Comparison of ENCODE assay signal across 2 cellular contexts in the genomic region with DNA sequence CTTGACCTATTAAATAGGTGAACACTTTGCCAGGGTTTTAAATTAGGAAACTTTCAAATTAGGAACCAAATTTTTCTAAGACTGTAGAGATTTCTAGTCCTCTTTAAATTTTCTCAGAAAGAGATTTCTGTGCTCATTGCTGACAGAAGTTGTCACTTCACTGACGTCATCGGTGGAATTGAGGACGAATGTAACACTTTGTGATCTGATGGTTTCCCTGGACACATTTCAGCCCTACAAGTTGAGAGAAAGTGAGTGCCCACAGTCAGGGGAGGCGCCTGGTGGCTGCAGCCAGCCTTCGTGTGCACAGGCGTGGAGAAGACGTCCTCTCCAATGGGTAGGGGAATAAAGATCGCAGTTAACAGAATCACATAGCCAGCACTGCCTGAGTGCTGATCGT.
TF ChIP-seq lines count a peak whose summit lies in the region.

No MANE protein-coding gene starts in this region.

TF ChIP-seq in A549, 52 proteins besides CTCF, POLR2A, EP300 and RAD21 (continued from another document):
- TF ChIP-seq, protein P1, sequence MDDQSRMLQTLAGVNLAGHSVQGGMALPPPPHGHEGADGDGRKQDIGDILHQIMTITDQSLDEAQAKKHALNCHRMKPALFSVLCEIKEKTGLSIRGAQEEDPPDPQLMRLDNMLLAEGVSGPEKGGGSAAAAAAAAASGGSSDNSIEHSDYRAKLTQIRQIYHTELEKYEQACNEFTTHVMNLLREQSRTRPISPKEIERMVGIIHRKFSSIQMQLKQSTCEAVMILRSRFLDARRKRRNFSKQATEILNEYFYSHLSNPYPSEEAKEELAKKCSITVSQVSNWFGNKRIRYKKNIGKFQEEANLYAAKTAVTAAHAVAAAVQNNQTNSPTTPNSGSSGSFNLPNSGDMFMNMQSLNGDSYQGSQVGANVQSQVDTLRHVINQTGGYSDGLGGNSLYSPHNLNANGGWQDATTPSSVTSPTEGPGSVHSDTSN (IDR thresholded peaks at IDR 0.05): no peak
- TF ChIP-seq CBX8 (IDR thresholded peaks at IDR 0.05): no peak
- TF ChIP-seq HEYL (CRISPR knock-in tag; IDR thresholded peaks at IDR 0.05): no peak
- TF ChIP-seq, protein P2, sequence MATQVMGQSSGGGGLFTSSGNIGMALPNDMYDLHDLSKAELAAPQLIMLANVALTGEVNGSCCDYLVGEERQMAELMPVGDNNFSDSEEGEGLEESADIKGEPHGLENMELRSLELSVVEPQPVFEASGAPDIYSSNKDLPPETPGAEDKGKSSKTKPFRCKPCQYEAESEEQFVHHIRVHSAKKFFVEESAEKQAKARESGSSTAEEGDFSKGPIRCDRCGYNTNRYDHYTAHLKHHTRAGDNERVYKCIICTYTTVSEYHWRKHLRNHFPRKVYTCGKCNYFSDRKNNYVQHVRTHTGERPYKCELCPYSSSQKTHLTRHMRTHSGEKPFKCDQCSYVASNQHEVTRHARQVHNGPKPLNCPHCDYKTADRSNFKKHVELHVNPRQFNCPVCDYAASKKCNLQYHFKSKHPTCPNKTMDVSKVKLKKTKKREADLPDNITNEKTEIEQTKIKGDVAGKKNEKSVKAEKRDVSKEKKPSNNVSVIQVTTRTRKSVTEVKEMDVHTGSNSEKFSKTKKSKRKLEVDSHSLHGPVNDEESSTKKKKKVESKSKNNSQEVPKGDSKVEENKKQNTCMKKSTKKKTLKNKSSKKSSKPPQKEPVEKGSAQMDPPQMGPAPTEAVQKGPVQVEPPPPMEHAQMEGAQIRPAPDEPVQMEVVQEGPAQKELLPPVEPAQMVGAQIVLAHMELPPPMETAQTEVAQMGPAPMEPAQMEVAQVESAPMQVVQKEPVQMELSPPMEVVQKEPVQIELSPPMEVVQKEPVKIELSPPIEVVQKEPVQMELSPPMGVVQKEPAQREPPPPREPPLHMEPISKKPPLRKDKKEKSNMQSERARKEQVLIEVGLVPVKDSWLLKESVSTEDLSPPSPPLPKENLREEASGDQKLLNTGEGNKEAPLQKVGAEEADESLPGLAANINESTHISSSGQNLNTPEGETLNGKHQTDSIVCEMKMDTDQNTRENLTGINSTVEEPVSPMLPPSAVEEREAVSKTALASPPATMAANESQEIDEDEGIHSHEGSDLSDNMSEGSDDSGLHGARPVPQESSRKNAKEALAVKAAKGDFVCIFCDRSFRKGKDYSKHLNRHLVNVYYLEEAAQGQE (IDR thresholded peaks at IDR 0.05): no peak
- TF ChIP-seq, protein P3, sequence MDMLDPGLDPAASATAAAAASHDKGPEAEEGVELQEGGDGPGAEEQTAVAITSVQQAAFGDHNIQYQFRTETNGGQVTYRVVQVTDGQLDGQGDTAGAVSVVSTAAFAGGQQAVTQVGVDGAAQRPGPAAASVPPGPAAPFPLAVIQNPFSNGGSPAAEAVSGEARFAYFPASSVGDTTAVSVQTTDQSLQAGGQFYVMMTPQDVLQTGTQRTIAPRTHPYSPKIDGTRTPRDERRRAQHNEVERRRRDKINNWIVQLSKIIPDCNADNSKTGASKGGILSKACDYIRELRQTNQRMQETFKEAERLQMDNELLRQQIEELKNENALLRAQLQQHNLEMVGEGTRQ (IDR thresholded peaks at IDR 0.05): no peak
- TF ChIP-seq RCOR1 (IDR thresholded peaks at IDR 0.05; ENCODE audit: low read depth, low read length): no peak
- no peak for TF ChIP-seq KDM1A (IDR thresholded peaks at IDR 0.05; ENCODE audit: low read depth)
- TF ChIP-seq ZNF302 (CRISPR knock-in tag; IDR thresholded peaks at IDR 0.05): no peak
- TF ChIP-seq GATA3 (IDR thresholded peaks at IDR 0.05; ENCODE audit: borderline replicate concordance): no peak

TF ChIP-seq in HEK293, 187 proteins besides CTCF, POLR2A, EP300 and RAD21 (continued from another document):
- TF ChIP-seq, protein P4, sequence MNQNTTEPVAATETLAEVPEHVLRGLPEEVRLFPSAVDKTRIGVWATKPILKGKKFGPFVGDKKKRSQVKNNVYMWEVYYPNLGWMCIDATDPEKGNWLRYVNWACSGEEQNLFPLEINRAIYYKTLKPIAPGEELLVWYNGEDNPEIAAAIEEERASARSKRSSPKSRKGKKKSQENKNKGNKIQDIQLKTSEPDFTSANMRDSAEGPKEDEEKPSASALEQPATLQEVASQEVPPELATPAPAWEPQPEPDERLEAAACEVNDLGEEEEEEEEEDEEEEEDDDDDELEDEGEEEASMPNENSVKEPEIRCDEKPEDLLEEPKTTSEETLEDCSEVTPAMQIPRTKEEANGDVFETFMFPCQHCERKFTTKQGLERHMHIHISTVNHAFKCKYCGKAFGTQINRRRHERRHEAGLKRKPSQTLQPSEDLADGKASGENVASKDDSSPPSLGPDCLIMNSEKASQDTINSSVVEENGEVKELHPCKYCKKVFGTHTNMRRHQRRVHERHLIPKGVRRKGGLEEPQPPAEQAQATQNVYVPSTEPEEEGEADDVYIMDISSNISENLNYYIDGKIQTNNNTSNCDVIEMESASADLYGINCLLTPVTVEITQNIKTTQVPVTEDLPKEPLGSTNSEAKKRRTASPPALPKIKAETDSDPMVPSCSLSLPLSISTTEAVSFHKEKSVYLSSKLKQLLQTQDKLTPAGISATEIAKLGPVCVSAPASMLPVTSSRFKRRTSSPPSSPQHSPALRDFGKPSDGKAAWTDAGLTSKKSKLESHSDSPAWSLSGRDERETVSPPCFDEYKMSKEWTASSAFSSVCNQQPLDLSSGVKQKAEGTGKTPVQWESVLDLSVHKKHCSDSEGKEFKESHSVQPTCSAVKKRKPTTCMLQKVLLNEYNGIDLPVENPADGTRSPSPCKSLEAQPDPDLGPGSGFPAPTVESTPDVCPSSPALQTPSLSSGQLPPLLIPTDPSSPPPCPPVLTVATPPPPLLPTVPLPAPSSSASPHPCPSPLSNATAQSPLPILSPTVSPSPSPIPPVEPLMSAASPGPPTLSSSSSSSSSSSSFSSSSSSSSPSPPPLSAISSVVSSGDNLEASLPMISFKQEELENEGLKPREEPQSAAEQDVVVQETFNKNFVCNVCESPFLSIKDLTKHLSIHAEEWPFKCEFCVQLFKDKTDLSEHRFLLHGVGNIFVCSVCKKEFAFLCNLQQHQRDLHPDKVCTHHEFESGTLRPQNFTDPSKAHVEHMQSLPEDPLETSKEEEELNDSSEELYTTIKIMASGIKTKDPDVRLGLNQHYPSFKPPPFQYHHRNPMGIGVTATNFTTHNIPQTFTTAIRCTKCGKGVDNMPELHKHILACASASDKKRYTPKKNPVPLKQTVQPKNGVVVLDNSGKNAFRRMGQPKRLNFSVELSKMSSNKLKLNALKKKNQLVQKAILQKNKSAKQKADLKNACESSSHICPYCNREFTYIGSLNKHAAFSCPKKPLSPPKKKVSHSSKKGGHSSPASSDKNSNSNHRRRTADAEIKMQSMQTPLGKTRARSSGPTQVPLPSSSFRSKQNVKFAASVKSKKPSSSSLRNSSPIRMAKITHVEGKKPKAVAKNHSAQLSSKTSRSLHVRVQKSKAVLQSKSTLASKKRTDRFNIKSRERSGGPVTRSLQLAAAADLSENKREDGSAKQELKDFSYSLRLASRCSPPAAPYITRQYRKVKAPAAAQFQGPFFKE (tag by site-specific recombination; IDR thresholded peaks at IDR 0.05; ENCODE audit: borderline replicate concordance): no peak
- TF ChIP-seq ZBTB17 (tag by site-specific recombination; IDR thresholded peaks at IDR 0.05): 0 out of 2 replicates have a peak, but pooled peaks have one; percentile 24
- TF ChIP-seq, protein P5, sequence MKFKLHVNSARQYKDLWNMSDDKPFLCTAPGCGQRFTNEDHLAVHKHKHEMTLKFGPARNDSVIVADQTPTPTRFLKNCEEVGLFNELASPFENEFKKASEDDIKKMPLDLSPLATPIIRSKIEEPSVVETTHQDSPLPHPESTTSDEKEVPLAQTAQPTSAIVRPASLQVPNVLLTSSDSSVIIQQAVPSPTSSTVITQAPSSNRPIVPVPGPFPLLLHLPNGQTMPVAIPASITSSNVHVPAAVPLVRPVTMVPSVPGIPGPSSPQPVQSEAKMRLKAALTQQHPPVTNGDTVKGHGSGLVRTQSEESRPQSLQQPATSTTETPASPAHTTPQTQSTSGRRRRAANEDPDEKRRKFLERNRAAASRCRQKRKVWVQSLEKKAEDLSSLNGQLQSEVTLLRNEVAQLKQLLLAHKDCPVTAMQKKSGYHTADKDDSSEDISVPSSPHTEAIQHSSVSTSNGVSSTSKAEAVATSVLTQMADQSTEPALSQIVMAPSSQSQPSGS (tag by site-specific recombination; IDR thresholded peaks at IDR 0.05; ENCODE audit: low read depth): peak; percentile 67
- TF ChIP-seq ZNF664 (tag by site-specific recombination; IDR thresholded peaks at IDR 0.05): no peak
- TF ChIP-seq SP2 (tag by site-specific recombination; IDR thresholded peaks at IDR 0.05): no peak
- no peak for TF ChIP-seq ZNF138 (tag by site-specific recombination; IDR thresholded peaks at IDR 0.05; ENCODE audit: borderline replicate concordance)
- TF ChIP-seq ZNF302 (tag by site-specific recombination; IDR thresholded peaks at IDR 0.05; ENCODE audit: low read depth): no peak
- no peak for TF ChIP-seq ZNF350 (tag by site-specific recombination; IDR thresholded peaks at IDR 0.05)
- TF ChIP-seq GLIS2 (tag by site-specific recombination; IDR thresholded peaks at IDR 0.05): no peak
- TF ChIP-seq ZXDB (tag by site-specific recombination; IDR thresholded peaks at IDR 0.05): no peak
- no peak for TF ChIP-seq ZNF561 (tag by site-specific recombination; IDR thresholded peaks at IDR 0.05; ENCODE audit: borderline replicate concordance)
